ENCODE assay signal across 22 cellular contexts in the genomic region with DNA sequence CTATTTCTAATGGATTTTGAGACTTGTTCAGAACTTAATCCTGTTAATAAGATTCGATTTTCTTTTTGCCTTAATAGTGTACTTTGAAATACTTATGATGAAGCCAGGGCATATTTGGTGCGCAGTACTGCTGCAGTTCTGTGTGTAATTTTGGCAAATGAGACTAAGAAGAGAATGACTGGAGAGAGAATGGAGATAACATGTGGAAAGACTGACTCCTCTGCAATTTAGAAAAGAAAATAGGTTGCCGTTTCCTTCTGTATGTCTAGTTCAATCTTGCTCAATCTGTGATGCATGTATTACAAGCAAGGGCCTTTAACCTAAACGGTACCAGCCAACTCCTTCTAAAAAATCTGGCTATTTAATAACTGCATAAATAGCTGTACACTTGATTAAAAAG.
"Had no signal": no experiment of that assay in that cellular context is flagged by ENCODE, and none has a peak within 500 bp of the region (broad histone marks: within the 10 kb centered on the region; RNA-seq: fewer than 3 reads in every experiment).

No MANE protein-coding gene starts in this region.

- H3K4me1 ChIP-seq: Peyer's patch had no signal

- H3K4me3 ChIP-seq: PC-9, Peyer's patch, SJCRH30 had no signal

- H3K36me3 ChIP-seq: Peyer's patch, SJCRH30 had no signal

- H2AFZ ChIP-seq: PC-9 had no signal

- H3K27ac ChIP-seq: HL-60, PC-9, Peyer's patch, SJCRH30 had no signal

- DNase-seq: KBM-7, MV-4-11, NCI-H1048, NCI-H1105, NCI-H1417, NCI-H1436 treated with DMSO at 0.1 percent for 48 hours, NCI-H1694, NCI-H187 treated with DMSO at 0.1 percent for 48 hours, NCI-H2029 treated with DMSO at 0.1 percent for 48 hours, NCI-H2171 treated with DMSO at 0.1 percent for 48 hours, NCI-H345, NCI-H446 treated with DMSO at 0.1 percent for 48 hours, NCI-H510A treated with DMSO at 0.1 percent for 48 hours, NCI-H526, OCI-M1, PC-9, Peyer's patch, SHP77 treated with DMSO at 0.1 percent for 48 hours, SJCRH30 had no signal

- ATAC-seq: Right ventricle myocardium inferior, SK-N-SH treated with all-trans-retinoic acid at 6 μM for 48 hours had no signal

- H3K4me2 ChIP-seq: PC-9 had no signal

- H3K27me3 ChIP-seq: Peyer's patch, SJCRH30 had no signal
